In genomic region chr7:121547341-121548092, GRCh38 we compare ENCODE assay signal across 1 cellular context.
TF ChIP-seq lines count a peak whose summit lies in the region.

No MANE protein-coding gene starts in this region.

TF ChIP-seq in K562, 482 proteins besides CTCF, POLR2A, EP300 and RAD21 (continued from another document):
- TF ChIP-seq BRCA1 (IDR thresholded peaks at IDR 0.05): no peak
- no peak for TF ChIP-seq BRCA1 (CRISPR knock-in tag; IDR thresholded peaks at IDR 0.05)
- TF ChIP-seq ZNF143 (CRISPR knock-in tag; IDR thresholded peaks at IDR 0.05): no peak
- no peak for TF ChIP-seq PML (IDR thresholded peaks at IDR 0.05; ENCODE audit: low read length)
- TF ChIP-seq CREB1 (IDR thresholded peaks at IDR 0.05): no peak
- no peak for TF ChIP-seq CREB1 (CRISPR knock-in tag; IDR thresholded peaks at IDR 0.05)
- no peak for TF ChIP-seq ATF7 (IDR thresholded peaks at IDR 0.05)
- TF ChIP-seq THAP7 (CRISPR knock-in tag; IDR thresholded peaks at IDR 0.05): no peak
- no peak for TF ChIP-seq JUND (IDR thresholded peaks at IDR 0.05; ENCODE audit: borderline replicate concordance, low read depth, low read length)
- peak; percentile 52; the same call in 1 of the 3 replicates for TF ChIP-seq JUND (tag; IDR thresholded peaks at IDR 0.05; ENCODE audit: borderline replicate concordance, low read depth, low read length)
- 0 out of 2 replicates have a peak, but pooled peaks have one; percentile 24 for TF ChIP-seq KLF16 (IDR thresholded peaks at IDR 0.05)
- no peak for TF ChIP-seq ELF1 (tag; IDR thresholded peaks at IDR 0.05)
- TF ChIP-seq ATF1 (CRISPR knock-in tag; IDR thresholded peaks at IDR 0.05): no peak
- TF ChIP-seq ATF1 (tag; IDR thresholded peaks at IDR 0.05): peak; percentile 80
- no peak for TF ChIP-seq ARID3B (CRISPR knock-in tag; IDR thresholded peaks at IDR 0.05; ENCODE audit: borderline replicate concordance)
- TF ChIP-seq BHLHE40 (IDR thresholded peaks at IDR 0.05; ENCODE audit: low read length): no peak
- 0 out of 2 replicates have a peak, but pooled peaks have one; percentile 5 for TF ChIP-seq C11orf30 (IDR thresholded peaks at IDR 0.05; ENCODE audit: low read depth)
- no peak for TF ChIP-seq ZNF589 (CRISPR knock-in tag; IDR thresholded peaks at IDR 0.05; ENCODE audit: low read depth)
- TF ChIP-seq TCFL5 (CRISPR knock-in tag; conservative IDR thresholded peaks at IDR 0.05): no peak
